Comparison of ENCODE assay signal across 1 cellular context in the genomic region with DNA sequence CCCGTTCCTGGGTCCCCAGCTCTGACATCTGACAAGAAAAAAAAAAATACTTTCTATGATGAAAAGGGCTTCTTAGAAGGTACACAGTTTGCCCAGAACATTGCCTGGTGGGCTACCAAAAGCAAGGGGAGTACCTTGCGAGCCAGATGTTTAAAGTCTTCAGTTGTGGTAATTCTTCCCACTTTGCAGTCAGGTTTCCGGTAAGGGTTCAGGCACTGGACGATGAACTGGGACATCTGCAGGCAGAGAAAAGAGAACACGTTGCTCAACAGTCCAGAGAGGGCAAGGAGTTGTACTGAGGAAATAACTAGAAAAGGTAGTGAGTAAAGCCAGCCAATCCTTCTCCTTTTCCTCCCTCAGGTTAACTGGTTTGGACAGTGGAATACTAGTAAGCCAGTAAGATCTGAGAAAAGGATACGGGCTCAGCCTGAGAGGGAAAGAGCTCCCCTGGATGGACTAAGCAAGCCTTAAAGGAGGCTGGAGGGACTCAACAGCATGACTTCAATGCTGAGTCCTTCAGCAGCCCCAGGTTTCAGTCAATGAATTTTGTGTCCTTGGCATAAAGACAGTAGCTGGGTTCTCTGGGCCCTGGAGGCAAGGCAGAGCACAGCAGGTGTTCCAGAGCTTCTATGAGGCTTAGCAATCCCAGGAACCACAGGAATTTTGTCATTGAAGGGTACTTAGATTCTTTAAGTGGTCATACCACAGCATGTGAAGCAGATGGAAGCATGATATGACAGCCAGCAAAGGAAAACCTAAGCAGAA.
TF ChIP-seq lines count a peak whose summit lies in the region.

No MANE protein-coding gene starts in this region.

TF ChIP-seq in K562, 482 proteins besides CTCF, POLR2A, EP300 and RAD21:
- TF ChIP-seq, protein P1, sequence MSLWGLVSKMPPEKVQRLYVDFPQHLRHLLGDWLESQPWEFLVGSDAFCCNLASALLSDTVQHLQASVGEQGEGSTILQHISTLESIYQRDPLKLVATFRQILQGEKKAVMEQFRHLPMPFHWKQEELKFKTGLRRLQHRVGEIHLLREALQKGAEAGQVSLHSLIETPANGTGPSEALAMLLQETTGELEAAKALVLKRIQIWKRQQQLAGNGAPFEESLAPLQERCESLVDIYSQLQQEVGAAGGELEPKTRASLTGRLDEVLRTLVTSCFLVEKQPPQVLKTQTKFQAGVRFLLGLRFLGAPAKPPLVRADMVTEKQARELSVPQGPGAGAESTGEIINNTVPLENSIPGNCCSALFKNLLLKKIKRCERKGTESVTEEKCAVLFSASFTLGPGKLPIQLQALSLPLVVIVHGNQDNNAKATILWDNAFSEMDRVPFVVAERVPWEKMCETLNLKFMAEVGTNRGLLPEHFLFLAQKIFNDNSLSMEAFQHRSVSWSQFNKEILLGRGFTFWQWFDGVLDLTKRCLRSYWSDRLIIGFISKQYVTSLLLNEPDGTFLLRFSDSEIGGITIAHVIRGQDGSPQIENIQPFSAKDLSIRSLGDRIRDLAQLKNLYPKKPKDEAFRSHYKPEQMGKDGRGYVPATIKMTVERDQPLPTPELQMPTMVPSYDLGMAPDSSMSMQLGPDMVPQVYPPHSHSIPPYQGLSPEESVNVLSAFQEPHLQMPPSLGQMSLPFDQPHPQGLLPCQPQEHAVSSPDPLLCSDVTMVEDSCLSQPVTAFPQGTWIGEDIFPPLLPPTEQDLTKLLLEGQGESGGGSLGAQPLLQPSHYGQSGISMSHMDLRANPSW (CRISPR knock-in tag; IDR thresholded peaks at IDR 0.05) = no peak
- peak; percentile 27; the same call in 1 of the 2 replicates for TF ChIP-seq CEBPB (tag; IDR thresholded peaks at IDR 0.05)
- no peak for TF ChIP-seq EGR1 (conservative IDR thresholded peaks at IDR 0.05)
- TF ChIP-seq PRPF4 (IDR thresholded peaks at IDR 0.05; ENCODE audit: insufficient read depth, low read depth, low read length, poor library complexity, severe bottlenecking) = no peak
- no peak for TF ChIP-seq GABPA (tag; conservative IDR thresholded peaks at IDR 0.05; ENCODE audit: low read depth)
- TF ChIP-seq, protein P2, sequence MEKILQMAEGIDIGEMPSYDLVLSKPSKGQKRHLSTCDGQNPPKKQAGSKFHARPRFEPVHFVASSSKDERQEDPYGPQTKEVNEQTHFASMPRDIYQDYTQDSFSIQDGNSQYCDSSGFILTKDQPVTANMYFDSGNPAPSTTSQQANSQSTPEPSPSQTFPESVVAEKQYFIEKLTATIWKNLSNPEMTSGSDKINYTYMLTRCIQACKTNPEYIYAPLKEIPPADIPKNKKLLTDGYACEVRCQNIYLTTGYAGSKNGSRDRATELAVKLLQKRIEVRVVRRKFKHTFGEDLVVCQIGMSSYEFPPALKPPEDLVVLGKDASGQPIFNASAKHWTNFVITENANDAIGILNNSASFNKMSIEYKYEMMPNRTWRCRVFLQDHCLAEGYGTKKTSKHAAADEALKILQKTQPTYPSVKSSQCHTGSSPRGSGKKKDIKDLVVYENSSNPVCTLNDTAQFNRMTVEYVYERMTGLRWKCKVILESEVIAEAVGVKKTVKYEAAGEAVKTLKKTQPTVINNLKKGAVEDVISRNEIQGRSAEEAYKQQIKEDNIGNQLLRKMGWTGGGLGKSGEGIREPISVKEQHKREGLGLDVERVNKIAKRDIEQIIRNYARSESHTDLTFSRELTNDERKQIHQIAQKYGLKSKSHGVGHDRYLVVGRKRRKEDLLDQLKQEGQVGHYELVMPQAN (IDR thresholded peaks at IDR 0.05; ENCODE audit: borderline replicate concordance) = no peak
- TF ChIP-seq ZNF695 (CRISPR knock-in tag; IDR thresholded peaks at IDR 0.05) = no peak
- TF ChIP-seq ZSCAN32 (CRISPR knock-in tag; IDR thresholded peaks at IDR 0.05) = no peak
- TF ChIP-seq BRCA1 (IDR thresholded peaks at IDR 0.05) = no peak
- no peak for TF ChIP-seq BRCA1 (CRISPR knock-in tag; IDR thresholded peaks at IDR 0.05)
- TF ChIP-seq RUNX1 (IDR thresholded peaks at IDR 0.05; ENCODE audit: low read depth) = no peak
- TF ChIP-seq NCOA6 (IDR thresholded peaks at IDR 0.05) = no peak
- TF ChIP-seq, protein P3, sequence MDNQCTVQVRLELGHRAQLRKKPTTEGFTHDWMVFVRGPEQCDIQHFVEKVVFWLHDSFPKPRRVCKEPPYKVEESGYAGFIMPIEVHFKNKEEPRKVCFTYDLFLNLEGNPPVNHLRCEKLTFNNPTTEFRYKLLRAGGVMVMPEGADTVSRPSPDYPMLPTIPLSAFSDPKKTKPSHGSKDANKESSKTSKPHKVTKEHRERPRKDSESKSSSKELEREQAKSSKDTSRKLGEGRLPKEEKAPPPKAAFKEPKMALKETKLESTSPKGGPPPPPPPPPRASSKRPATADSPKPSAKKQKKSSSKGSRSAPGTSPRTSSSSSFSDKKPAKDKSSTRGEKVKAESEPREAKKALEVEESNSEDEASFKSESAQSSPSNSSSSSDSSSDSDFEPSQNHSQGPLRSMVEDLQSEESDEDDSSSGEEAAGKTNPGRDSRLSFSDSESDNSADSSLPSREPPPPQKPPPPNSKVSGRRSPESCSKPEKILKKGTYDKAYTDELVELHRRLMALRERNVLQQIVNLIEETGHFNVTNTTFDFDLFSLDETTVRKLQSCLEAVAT (IDR thresholded peaks at IDR 0.05) = no peak
- no peak for TF ChIP-seq SIN3A (IDR thresholded peaks at IDR 0.05; ENCODE audit: borderline replicate concordance in 2 of 2, control insufficient read depth in 1 of 2, low read depth in 2 of 2, low read length in 2 of 2)
- 0 out of 2 replicates have a peak, but pooled peaks have one; percentile 19 for TF ChIP-seq BHLHE40 (IDR thresholded peaks at IDR 0.05; ENCODE audit: low read length)
- no peak for TF ChIP-seq TAF7 (tag; IDR thresholded peaks at IDR 0.05)
- TF ChIP-seq ZNF3 (CRISPR knock-in tag; IDR thresholded peaks at IDR 0.05) = no peak
- TF ChIP-seq ZZZ3 (IDR thresholded peaks at IDR 0.05) = no peak
- no peak for TF ChIP-seq SMARCE1 (IDR thresholded peaks at IDR 0.05)
- TF ChIP-seq ZBTB7A (IDR thresholded peaks at IDR 0.05; ENCODE audit: borderline replicate concordance, control insufficient read depth, low read depth, low read length) = no peak
- TF ChIP-seq SUPT5H (IDR thresholded peaks at IDR 0.05) = no peak
- no peak for TF ChIP-seq FOXA3 (CRISPR knock-in tag; conservative IDR thresholded peaks at IDR 0.05 in 1 of 2, IDR thresholded peaks at IDR 0.05 in 1 of 2)
- no peak for TF ChIP-seq SNIP1 (IDR thresholded peaks at IDR 0.05; ENCODE audit: low read depth)
- TF ChIP-seq, protein P4, sequence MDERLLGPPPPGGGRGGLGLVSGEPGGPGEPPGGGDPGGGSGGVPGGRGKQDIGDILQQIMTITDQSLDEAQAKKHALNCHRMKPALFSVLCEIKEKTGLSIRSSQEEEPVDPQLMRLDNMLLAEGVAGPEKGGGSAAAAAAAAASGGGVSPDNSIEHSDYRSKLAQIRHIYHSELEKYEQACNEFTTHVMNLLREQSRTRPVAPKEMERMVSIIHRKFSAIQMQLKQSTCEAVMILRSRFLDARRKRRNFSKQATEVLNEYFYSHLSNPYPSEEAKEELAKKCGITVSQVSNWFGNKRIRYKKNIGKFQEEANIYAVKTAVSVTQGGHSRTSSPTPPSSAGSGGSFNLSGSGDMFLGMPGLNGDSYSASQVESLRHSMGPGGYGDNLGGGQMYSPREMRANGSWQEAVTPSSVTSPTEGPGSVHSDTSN (CRISPR knock-in tag; IDR thresholded peaks at IDR 0.05; ENCODE audit: low read depth) = no peak
- TF ChIP-seq, protein P4 (tag; conservative IDR thresholded peaks at IDR 0.05; ENCODE audit: low read depth) = no peak
- no peak for TF ChIP-seq ZNF23 (CRISPR knock-in tag; IDR thresholded peaks at IDR 0.05)
- TF ChIP-seq ZNF133 (CRISPR knock-in tag; IDR thresholded peaks at IDR 0.05) = no peak
- TF ChIP-seq, protein P5, sequence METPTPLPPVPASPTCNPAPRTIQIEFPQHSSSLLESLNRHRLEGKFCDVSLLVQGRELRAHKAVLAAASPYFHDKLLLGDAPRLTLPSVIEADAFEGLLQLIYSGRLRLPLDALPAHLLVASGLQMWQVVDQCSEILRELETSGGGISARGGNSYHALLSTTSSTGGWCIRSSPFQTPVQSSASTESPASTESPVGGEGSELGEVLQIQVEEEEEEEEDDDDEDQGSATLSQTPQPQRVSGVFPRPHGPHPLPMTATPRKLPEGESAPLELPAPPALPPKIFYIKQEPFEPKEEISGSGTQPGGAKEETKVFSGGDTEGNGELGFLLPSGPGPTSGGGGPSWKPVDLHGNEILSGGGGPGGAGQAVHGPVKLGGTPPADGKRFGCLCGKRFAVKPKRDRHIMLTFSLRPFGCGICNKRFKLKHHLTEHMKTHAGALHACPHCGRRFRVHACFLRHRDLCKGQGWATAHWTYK (CRISPR knock-in tag; IDR thresholded peaks at IDR 0.05) = no peak
- no peak; the same call in 1 of the 2 replicates for TF ChIP-seq LCOR (CRISPR knock-in tag; IDR thresholded peaks at IDR 0.05)
- TF ChIP-seq PHTF2 (CRISPR knock-in tag; IDR thresholded peaks at IDR 0.05) = no peak
- TF ChIP-seq, protein P6, sequence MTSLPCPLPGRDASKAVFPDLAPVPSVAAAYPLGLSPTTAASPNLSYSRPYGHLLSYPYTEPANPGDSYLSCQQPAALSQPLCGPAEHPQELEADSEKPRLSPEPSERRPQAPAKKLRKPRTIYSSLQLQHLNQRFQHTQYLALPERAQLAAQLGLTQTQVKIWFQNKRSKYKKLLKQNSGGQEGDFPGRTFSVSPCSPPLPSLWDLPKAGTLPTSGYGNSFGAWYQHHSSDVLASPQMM (CRISPR knock-in tag; IDR thresholded peaks at IDR 0.05) = no peak
- no peak for TF ChIP-seq KLF13 (tag; IDR thresholded peaks at IDR 0.05; ENCODE audit: borderline replicate concordance, low read depth)
- TF ChIP-seq ATF7 (IDR thresholded peaks at IDR 0.05) = no peak
- TF ChIP-seq MTA3 (IDR thresholded peaks at IDR 0.05; ENCODE audit: borderline replicate concordance) = 0 out of 2 replicates have a peak, but pooled peaks have one; percentile 6
- TF ChIP-seq, protein P7, sequence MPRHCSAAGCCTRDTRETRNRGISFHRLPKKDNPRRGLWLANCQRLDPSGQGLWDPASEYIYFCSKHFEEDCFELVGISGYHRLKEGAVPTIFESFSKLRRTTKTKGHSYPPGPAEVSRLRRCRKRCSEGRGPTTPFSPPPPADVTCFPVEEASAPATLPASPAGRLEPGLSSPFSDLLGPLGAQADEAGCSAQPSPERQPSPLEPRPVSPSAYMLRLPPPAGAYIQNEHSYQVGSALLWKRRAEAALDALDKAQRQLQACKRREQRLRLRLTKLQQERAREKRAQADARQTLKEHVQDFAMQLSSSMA (CRISPR knock-in tag; IDR thresholded peaks at IDR 0.05) = no peak
- TF ChIP-seq, protein P8, sequence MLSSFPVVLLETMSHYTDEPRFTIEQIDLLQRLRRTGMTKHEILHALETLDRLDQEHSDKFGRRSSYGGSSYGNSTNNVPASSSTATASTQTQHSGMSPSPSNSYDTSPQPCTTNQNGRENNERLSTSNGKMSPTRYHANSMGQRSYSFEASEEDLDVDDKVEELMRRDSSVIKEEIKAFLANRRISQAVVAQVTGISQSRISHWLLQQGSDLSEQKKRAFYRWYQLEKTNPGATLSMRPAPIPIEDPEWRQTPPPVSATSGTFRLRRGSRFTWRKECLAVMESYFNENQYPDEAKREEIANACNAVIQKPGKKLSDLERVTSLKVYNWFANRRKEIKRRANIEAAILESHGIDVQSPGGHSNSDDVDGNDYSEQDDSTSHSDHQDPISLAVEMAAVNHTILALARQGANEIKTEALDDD (IDR thresholded peaks at IDR 0.05) = peak; percentile 26
- no peak for TF ChIP-seq MAFF (IDR thresholded peaks at IDR 0.05; ENCODE audit: low read length)
- TF ChIP-seq NR1H2 (CRISPR knock-in tag; IDR thresholded peaks at IDR 0.05) = no peak
- 0 out of 2 replicates have a peak, but pooled peaks have one; percentile 1 for TF ChIP-seq ZNF584 (CRISPR knock-in tag; IDR thresholded peaks at IDR 0.05; ENCODE audit: low read depth)
- TF ChIP-seq SIN3B (IDR thresholded peaks at IDR 0.05; ENCODE audit: low read depth) = no peak
- TF ChIP-seq MEF2D (tag; conservative IDR thresholded peaks at IDR 0.05; ENCODE audit: low read depth) = no peak
- TF ChIP-seq NR3C1 (CRISPR knock-in tag; IDR thresholded peaks at IDR 0.05) = no peak
- TF ChIP-seq ZNF778 (CRISPR knock-in tag; IDR thresholded peaks at IDR 0.05) = no peak
- no peak for TF ChIP-seq CBX3 (IDR thresholded peaks at IDR 0.05; ENCODE audit: borderline replicate concordance in 1 of 2, low read length in 2 of 2)
- peak; percentile 91 for TF ChIP-seq ZNF146 (CRISPR knock-in tag; IDR thresholded peaks at IDR 0.05; ENCODE audit: unreplicated experiment)
- no peak for TF ChIP-seq HNRNPUL1 (IDR thresholded peaks at IDR 0.05; ENCODE audit: low read length)
- TF ChIP-seq TEAD1 (CRISPR knock-in tag; IDR thresholded peaks at IDR 0.05) = no peak
- TF ChIP-seq CBFB (CRISPR knock-in tag; IDR thresholded peaks at IDR 0.05) = no peak
- no peak for TF ChIP-seq FOS (IDR thresholded peaks at IDR 0.05; ENCODE audit: extremely low read depth, insufficient read length)
- no peak for TF ChIP-seq XRCC4 (IDR thresholded peaks at IDR 0.05; ENCODE audit: extremely low read depth, insufficient read depth, insufficient read length)
- TF ChIP-seq STAT5A (IDR thresholded peaks at IDR 0.05; ENCODE audit: borderline replicate concordance, low read length) = no peak
- TF ChIP-seq NFRKB (IDR thresholded peaks at IDR 0.05; ENCODE audit: low read depth) = 0 out of 2 replicates have a peak, but pooled peaks have one; percentile 31
- no peak for TF ChIP-seq NELFE (IDR thresholded peaks at IDR 0.05; ENCODE audit: insufficient read depth, insufficient read length)
TF ChIP-seq in K562: peak in this region for 7.
